Comparison of ENCODE assay signal across 1 cellular context in the genomic region with DNA sequence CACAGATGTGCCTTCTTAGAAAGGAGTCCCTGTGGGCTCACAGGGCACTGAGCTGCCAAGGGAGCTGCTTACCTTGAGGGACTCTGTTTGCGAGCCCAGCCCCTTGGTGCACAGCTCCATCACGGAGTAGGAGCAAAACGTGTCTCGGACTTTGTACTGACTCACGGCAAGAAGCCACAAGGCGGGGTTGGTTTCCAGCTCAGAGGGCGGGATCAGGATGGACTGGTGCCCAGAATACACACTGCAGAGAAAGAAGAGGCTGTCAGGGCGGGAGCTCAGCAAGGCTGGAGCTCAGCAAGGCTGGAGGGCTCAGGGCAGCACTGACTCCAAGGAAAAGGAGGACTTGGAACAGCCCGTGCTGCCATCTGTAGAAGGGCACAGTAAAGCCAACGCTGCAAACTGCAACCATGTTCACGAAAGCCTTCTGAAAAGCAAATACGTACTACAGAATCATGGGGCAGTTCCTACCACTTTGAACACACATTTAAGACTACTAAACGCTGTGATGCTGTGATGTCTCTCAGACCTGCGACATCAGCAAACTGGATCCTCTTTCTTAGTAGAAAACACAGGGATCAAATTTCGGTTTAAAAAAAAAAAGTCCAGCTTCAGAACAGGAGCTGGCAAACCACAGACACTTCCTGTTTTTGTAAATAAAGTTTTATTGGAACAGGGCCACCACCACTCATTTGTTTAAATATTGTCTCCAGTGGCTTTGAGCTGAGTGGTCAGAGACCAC.
TF ChIP-seq lines count a peak whose summit lies in the region.

No MANE protein-coding gene starts in this region.

TF ChIP-seq in HepG2, 621 proteins besides CTCF, POLR2A, EP300 and RAD21 (continued from another document and continues in another):
- TF ChIP-seq TAF1 (CRISPR knock-in tag; IDR thresholded peaks at IDR 0.05) (peak; percentile 59; the same call in 1 of the 2 replicates), ZNF790 (CRISPR knock-in tag; IDR thresholded peaks at IDR 0.05; ENCODE audit: borderline replicate concordance) (no peak), STAT5B (CRISPR knock-in tag; IDR thresholded peaks at IDR 0.05) (no peak), ZMYM4 (CRISPR knock-in tag; IDR thresholded peaks at IDR 0.05) (peak; percentile 50; the same call in 1 of the 2 replicates), ZNF343 (CRISPR knock-in tag; IDR thresholded peaks at IDR 0.05) (no peak), ZNF557 (CRISPR knock-in tag; IDR thresholded peaks at IDR 0.05) (no peak), PAX8 (CRISPR knock-in tag; IDR thresholded peaks at IDR 0.05; ENCODE audit: borderline replicate concordance) (no peak), GFI1 (CRISPR knock-in tag; IDR thresholded peaks at IDR 0.05; ENCODE audit: borderline replicate concordance) (peak; percentile 28; the same call in 1 of the 2 replicates), STAG1 (CRISPR knock-in tag; IDR thresholded peaks at IDR 0.05) (peak; percentile 16; the same call in 1 of the 2 replicates), ZNF761 (CRISPR knock-in tag; conservative IDR thresholded peaks at IDR 0.05) (no peak), NFKBIZ (CRISPR knock-in tag; IDR thresholded peaks at IDR 0.05) (no peak), PCBP1 (IDR thresholded peaks at IDR 0.05; ENCODE audit: borderline replicate concordance, low read depth, low read length) (no peak), RFX5 (IDR thresholded peaks at IDR 0.05; ENCODE audit: low read depth, low read length) (no peak), SPEN (CRISPR knock-in tag; IDR thresholded peaks at IDR 0.05; ENCODE audit: low read depth) (no peak), ZNF12 (CRISPR knock-in tag; IDR thresholded peaks at IDR 0.05) (no peak), BRD4 (CRISPR knock-in tag; IDR thresholded peaks at IDR 0.05) (no peak), FIP1L1 (IDR thresholded peaks at IDR 0.05; ENCODE audit: borderline replicate concordance, insufficient read depth, low read depth, low read length) (no peak), POGZ (CRISPR knock-in tag; IDR thresholded peaks at IDR 0.05) (0 out of 2 replicates have a peak, but pooled peaks have one; percentile 40), ZNF782 (CRISPR knock-in tag; IDR thresholded peaks at IDR 0.05; ENCODE audit: borderline replicate concordance) (no peak), CENPT (CRISPR knock-in tag; IDR thresholded peaks at IDR 0.05; ENCODE audit: low read depth) (no peak), KLF6 (CRISPR knock-in tag; IDR thresholded peaks at IDR 0.05) (no peak), MATR3 (CRISPR knock-in tag; IDR thresholded peaks at IDR 0.05) (no peak), EEA1 (CRISPR knock-in tag; IDR thresholded peaks at IDR 0.05; ENCODE audit: borderline replicate concordance) (no peak)
- TF ChIP-seq, protein P1, sequence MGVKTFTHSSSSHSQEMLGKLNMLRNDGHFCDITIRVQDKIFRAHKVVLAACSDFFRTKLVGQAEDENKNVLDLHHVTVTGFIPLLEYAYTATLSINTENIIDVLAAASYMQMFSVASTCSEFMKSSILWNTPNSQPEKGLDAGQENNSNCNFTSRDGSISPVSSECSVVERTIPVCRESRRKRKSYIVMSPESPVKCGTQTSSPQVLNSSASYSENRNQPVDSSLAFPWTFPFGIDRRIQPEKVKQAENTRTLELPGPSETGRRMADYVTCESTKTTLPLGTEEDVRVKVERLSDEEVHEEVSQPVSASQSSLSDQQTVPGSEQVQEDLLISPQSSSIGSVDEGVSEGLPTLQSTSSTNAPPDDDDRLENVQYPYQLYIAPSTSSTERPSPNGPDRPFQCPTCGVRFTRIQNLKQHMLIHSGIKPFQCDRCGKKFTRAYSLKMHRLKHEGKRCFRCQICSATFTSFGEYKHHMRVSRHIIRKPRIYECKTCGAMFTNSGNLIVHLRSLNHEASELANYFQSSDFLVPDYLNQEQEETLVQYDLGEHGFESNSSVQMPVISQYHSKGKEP (CRISPR knock-in tag; IDR thresholded peaks at IDR 0.05): no peak
- TF ChIP-seq, protein P2, sequence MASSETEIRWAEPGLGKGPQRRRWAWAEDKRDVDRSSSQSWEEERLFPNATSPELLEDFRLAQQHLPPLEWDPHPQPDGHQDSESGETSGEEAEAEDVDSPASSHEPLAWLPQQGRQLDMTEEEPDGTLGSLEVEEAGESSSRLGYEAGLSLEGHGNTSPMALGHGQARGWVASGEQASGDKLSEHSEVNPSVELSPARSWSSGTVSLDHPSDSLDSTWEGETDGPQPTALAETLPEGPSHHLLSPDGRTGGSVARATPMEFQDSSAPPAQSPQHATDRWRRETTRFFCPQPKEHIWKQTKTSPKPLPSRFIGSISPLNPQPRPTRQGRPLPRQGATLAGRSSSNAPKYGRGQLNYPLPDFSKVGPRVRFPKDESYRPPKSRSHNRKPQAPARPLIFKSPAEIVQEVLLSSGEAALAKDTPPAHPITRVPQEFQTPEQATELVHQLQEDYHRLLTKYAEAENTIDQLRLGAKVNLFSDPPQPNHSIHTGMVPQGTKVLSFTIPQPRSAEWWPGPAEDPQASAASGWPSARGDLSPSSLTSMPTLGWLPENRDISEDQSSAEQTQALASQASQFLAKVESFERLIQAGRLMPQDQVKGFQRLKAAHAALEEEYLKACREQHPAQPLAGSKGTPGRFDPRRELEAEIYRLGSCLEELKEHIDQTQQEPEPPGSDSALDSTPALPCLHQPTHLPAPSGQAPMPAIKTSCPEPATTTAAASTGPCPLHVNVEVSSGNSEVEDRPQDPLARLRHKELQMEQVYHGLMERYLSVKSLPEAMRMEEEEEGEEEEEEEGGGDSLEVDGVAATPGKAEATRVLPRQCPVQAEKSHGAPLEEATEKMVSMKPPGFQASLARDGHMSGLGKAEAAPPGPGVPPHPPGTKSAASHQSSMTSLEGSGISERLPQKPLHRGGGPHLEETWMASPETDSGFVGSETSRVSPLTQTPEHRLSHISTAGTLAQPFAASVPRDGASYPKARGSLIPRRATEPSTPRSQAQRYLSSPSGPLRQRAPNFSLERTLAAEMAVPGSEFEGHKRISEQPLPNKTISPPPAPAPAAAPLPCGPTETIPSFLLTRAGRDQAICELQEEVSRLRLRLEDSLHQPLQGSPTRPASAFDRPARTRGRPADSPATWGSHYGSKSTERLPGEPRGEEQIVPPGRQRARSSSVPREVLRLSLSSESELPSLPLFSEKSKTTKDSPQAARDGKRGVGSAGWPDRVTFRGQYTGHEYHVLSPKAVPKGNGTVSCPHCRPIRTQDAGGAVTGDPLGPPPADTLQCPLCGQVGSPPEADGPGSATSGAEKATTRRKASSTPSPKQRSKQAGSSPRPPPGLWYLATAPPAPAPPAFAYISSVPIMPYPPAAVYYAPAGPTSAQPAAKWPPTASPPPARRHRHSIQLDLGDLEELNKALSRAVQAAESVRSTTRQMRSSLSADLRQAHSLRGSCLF (CRISPR knock-in tag; IDR thresholded peaks at IDR 0.05; ENCODE audit: borderline replicate concordance): no peak
- TF ChIP-seq, protein P3, sequence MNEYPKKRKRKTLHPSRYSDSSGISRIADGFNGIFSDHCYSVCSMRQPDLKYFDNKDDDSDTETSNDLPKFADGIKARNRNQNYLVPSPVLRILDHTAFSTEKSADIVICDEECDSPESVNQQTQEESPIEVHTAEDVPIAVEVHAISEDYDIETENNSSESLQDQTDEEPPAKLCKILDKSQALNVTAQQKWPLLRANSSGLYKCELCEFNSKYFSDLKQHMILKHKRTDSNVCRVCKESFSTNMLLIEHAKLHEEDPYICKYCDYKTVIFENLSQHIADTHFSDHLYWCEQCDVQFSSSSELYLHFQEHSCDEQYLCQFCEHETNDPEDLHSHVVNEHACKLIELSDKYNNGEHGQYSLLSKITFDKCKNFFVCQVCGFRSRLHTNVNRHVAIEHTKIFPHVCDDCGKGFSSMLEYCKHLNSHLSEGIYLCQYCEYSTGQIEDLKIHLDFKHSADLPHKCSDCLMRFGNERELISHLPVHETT (CRISPR knock-in tag; conservative IDR thresholded peaks at IDR 0.05): 0 out of 2 replicates have a peak, but pooled peaks have one; percentile 29
- TF ChIP-seq, protein P4, sequence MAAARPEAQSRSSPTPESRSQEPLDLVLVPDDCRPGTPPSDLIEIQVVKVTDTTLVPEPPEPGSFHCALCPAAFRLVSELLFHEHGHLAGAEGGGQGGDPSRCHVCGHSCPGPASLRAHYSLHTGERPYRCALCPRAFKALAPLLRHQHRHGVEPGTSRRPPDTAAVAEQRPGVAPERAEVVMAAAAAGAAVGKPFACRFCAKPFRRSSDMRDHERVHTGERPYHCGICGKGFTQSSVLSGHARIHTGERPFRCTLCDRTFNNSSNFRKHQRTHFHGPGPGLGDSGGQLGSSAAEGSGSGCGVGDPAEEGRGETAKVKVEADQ (CRISPR knock-in tag; IDR thresholded peaks at IDR 0.05; ENCODE audit: borderline replicate concordance): no peak
- TF ChIP-seq, protein P5, sequence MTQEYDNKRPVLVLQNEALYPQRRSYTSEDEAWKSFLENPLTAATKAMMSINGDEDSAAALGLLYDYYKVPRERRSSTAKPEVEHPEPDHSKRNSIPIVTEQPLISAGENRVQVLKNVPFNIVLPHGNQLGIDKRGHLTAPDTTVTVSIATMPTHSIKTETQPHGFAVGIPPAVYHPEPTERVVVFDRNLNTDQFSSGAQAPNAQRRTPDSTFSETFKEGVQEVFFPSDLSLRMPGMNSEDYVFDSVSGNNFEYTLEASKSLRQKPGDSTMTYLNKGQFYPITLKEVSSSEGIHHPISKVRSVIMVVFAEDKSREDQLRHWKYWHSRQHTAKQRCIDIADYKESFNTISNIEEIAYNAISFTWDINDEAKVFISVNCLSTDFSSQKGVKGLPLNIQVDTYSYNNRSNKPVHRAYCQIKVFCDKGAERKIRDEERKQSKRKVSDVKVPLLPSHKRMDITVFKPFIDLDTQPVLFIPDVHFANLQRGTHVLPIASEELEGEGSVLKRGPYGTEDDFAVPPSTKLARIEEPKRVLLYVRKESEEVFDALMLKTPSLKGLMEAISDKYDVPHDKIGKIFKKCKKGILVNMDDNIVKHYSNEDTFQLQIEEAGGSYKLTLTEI (CRISPR knock-in tag; conservative IDR thresholded peaks at IDR 0.05): no peak
- TF ChIP-seq, protein P6, sequence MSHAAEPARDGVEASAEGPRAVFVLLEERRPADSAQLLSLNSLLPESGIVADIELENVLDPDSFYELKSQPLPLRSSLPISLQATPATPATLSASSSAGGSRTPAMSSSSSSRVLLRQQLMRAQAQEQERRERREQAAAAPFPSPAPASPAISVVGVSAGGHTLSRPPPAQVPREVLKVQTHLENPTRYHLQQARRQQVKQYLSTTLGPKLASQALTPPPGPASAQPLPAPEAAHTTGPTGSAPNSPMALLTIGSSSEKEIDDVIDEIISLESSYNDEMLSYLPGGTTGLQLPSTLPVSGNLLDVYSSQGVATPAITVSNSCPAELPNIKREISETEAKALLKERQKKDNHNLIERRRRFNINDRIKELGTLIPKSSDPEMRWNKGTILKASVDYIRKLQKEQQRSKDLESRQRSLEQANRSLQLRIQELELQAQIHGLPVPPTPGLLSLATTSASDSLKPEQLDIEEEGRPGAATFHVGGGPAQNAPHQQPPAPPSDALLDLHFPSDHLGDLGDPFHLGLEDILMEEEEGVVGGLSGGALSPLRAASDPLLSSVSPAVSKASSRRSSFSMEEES (CRISPR knock-in tag; IDR thresholded peaks at IDR 0.05): no peak
- TF ChIP-seq, protein P7, sequence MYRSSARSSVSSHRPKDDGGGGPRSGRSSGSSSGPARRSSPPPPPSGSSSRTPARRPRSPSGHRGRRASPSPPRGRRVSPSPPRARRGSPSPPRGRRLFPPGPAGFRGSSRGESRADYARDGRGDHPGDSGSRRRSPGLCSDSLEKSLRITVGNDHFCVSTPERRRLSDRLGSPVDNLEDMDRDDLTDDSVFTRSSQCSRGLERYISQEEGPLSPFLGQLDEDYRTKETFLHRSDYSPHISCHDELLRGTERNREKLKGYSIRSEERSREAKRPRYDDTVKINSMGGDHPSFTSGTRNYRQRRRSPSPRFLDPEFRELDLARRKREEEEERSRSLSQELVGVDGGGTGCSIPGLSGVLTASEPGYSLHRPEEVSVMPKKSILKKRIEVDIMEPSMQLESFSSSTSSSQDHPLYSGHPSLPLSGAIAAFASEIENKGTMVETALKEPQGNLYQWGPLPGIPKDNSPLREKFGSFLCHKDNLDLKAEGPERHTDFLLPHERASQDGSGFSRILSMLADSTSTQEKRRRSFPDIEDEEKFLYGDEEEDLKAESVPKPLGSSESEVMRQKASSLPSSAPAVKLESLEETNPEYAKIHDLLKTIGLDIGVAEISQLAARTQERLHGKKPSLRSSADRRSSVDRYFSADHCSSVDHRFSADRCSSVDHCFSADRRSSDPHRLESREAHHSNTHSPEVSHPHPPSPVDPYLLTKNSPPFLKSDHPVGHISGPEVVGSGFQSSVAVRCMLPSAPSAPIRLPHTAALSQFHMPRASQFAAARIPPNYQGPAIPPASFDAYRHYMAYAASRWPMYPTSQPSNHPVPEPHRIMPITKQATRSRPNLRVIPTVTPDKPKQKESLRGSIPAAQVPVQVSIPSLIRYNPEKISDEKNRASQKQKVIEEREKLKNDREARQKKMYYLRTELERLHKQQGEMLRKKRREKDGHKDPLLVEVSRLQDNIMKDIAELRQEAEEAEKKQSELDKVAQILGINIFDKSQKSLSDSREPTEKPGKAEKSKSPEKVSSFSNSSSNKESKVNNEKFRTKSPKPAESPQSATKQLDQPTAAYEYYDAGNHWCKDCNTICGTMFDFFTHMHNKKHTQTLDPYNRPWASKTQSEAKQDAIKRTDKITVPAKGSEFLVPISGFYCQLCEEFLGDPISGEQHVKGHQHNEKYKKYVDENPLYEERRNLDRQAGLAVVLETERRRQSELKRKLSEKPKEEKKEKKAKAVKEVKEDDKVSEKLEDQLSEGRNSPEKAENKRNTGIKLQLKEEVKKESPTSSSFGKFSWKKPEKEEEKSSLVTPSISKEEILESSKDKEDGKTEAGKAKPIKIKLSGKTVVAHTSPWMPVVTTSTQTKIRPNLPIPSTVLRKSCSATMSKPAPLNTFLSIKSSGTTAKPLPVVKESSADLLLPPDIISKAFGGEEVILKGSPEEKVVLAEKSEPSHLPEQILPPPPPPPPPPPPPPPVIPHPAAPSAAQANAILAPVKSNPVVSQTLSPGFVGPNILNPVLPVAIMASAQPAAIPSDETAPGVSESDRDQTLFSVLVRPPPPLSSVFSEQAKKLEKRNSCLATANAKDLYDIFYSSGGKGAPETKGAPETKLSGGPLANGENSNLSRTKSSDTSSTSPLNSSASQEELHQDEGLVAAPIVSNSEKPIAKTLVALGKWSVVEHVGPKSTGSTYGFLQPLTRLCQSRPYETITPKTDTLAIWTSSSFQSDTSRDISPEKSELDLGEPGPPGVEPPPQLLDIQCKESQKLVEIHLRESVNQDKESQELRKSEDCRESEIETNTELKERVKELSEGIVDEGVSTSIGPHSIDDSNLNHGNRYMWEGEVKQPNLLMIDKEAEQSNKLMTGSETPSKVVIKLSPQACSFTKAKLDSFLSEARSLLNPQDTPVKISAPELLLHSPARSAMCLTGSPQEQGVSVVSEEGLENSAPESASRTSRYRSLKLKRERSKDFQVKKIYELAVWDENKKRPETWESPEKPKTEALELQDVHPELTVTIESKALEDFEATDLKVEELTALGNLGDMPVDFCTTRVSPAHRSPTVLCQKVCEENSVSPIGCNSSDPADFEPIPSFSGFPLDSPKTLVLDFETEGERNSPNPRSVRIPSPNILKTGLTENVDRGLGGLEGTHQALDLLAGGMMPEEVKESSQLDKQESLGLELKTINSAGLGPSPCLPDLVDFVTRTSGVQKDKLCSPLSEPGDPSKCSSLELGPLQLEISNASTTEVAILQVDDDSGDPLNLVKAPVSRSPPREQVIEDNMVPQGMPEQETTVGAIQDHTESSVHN (CRISPR knock-in tag; IDR thresholded peaks at IDR 0.05): no peak
- TF ChIP-seq, protein P8, sequence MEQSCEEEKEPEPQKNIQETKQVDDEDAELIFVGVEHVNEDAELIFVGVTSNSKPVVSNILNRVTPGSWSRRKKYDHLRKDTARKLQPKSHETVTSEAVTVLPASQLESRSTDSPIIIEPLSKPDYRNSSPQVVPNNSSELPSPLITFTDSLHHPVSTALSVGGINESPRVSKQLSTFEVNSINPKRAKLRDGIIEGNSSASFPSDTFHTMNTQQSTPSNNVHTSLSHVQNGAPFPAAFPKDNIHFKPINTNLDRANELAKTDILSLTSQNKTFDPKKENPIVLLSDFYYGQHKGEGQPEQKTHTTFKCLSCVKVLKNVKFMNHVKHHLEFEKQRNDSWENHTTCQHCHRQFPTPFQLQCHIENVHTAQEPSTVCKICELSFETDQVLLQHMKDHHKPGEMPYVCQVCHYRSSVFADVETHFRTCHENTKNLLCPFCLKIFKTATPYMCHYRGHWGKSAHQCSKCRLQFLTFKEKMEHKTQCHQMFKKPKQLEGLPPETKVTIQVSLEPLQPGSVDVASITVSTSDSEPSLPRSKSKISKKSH (CRISPR knock-in tag; IDR thresholded peaks at IDR 0.05; ENCODE audit: borderline replicate concordance): no peak
